Comparison of ENCODE assay signal across 18 cellular contexts in the genomic region with DNA sequence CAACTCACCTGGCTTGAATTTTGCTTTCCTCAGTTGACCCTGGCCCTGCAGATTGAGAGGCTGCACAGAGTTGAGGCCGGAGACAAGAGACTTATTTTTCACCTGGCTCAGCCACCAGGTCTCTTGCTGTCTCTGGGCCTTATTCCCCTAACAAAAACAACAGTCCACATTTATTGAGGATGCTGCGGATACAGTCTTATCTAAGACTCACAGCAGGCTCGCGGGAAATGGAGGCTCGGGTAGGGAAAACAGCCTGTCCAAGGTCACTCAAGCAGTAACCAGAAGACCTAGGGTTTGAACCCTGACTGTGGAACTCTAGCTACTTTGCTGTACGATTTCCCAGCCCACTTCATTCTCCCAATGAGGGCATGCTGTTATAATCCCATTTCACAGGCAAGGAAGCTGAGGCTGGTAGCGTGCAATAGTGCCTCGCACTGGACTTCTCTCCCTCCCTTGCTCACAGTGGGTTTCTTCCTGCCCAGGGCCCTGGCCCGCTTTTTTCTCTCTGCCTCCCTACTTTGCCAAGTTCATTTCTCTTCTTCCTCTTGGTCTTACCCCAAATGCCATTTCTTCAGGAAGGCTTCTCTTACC.
"Had no signal": no experiment of that assay in that cellular context is flagged by ENCODE, and none has a peak within 500 bp of the region (broad histone marks: within the 10 kb centered on the region; RNA-seq: fewer than 3 reads in every experiment).

No MANE protein-coding gene starts in this region.

- ATAC-seq: left lobe of liver had no signal

- FAIRE-seq: astrocyte, bronchial epithelial cell, keratinocyte had no signal

- H3K4me3 ChIP-seq: dorsolateral prefrontal cortex, skin epidermis, transverse colon, vagina had no signal

- DNase-seq: activated CD4-positive, alpha-beta T cell treated with anti-CD3 and anti-CD28 coated beads, Interleukin-2, amount 10 ng/mL, durations not matched to agents 7 days and 5 days; activated naive CD4-positive, alpha-beta T cell treated with anti-CD3 and anti-CD28 coated beads, Interleukin-2, amount 10 ng/mL, durations not matched to agents 7 days and 5 days; dorsolateral prefrontal cortex; endodermal cell; hippocampal formation; midbrain; stimulated activated CD4-positive, alpha-beta T cell treated with anti-CD3 and anti-CD28 coated beads, Interleukin-15, amount 100 ng/mL, for 24 hours; stimulated activated CD4-positive, alpha-beta T cell treated with anti-CD3 and anti-CD28 coated beads, Interleukin-4, amount 100 ng/mL, for 1 hour; stimulated activated naive CD4-positive, alpha-beta T cell treated with Interleukin-2 at 50 U/mL for 16 hours; substantia nigra; T-helper 1 cell; transverse colon had no signal

- H3K36me3 ChIP-seq: transverse colon, vagina had no signal

- H3K4me1 ChIP-seq: vagina had no signal

- H3K27me3 ChIP-seq: transverse colon, vagina had no signal

- H3K27ac ChIP-seq: dorsolateral prefrontal cortex, skin epidermis, vagina had no signal

- H3K9me3 ChIP-seq: transverse colon, vagina had no signal
